Comparison of ENCODE assay signal across 9 cellular contexts in genomic region chr10:3780056-3780765, GRCh38. TPM values are rescaled to one million over a fixed set of nuclear protein-coding genes. Genes with fewer than 3 reads are reported as not detected.
A peak's percentile ranks its signal among the peaks of the same experiment; 100 is the strongest.
DNase-seq lines count a peak whose midpoint lies in the region; ATAC-seq, FAIRE-seq and TF ChIP-seq lines count a peak whose summit lies in the region.
"Had no signal": no experiment of that assay in that cellular context is flagged by ENCODE, and none has a peak within 500 bp of the region (broad histone marks: within the 10 kb centered on the region; RNA-seq: fewer than 3 reads in every experiment).

No MANE protein-coding gene starts in this region.

- TF ChIP-seq POLR2A in K562 (conservative IDR thresholded peaks at IDR 0.05) = peak; percentile 3; the same call in 1 of the 2 replicates
- TF ChIP-seq POLR2A in lower leg skin (IDR thresholded peaks at IDR 0.05) = no peak
- TF ChIP-seq POLR2A in tibial nerve (IDR thresholded peaks at IDR 0.05) = no peak

- H2AFZ ChIP-seq in K562 (ENCODE audit: low read depth, low read length) = no peak overlapping the region

- TF ChIP-seq CTCF in K562 (IDR thresholded peaks at IDR 0.05 in 2 of 3, conservative IDR thresholded peaks at IDR 0.05 in 1 of 3; ENCODE audit: insufficient read depth in 2 of 3, low read depth in 1 of 3, low read length in 3 of 3) (no peak), lower leg skin (IDR thresholded peaks at IDR 0.05) (no peak), tibial nerve (IDR thresholded peaks at IDR 0.05) (no peak)

- H3K27me3 ChIP-seq in K562 (ENCODE audit: control insufficient read depth in 2 of 2, insufficient read depth in 2 of 2, low read length in 2 of 2) (no peaks in the 10 kb centered on the region), tibial nerve (no peaks in the 10 kb centered on the region)

- no peak overlapping the region for H3K27ac ChIP-seq in K562 (ENCODE audit: extremely low read depth, low read depth, low read length)
- peak overlapping the region; percentile 98 to 100 (median 99) for H3K27ac ChIP-seq in tibial nerve

- H3K4me1 ChIP-seq in K562 (replicated peaks in 1 of 2; ENCODE audit: control insufficient read depth in 2 of 2, insufficient read depth in 2 of 2, low read length in 2 of 2) (peaks cover 22 to 25% of the 10 kb centered on the region in 2 experiments; a peak in 4 of 5 replicates), tibial nerve (peaks cover 0 to 64% (median 51%) of the 10 kb centered on the region in 4 donors)

- in situ Hi-C loops in K562 (cut with MboI) = no loop called here

- no peak for TF ChIP-seq RAD21 in K562 (CRISPR knock-in tag; conservative IDR thresholded peaks at IDR 0.05 in 1 of 2, IDR thresholded peaks at IDR 0.05 in 1 of 2)

- H4K20me1 ChIP-seq in K562 (replicated peaks; ENCODE audit: control insufficient read depth, insufficient read depth, low read length) = peaks cover 46% of the 10 kb centered on the region

- TF ChIP-seq EP300 in K562 (IDR thresholded peaks at IDR 0.05; ENCODE audit: low read length) = no peak
- peak in 1 of 2 donors; percentile 72 for TF ChIP-seq EP300 in tibial nerve (IDR thresholded peaks at IDR 0.05)

- H3K9me3 ChIP-seq in K562 (replicated peaks; ENCODE audit: control insufficient read depth, insufficient read depth, low read depth, low read length) (no peaks in the 10 kb centered on the region), tibial nerve (no peaks in the 10 kb centered on the region)

- peak overlapping the region in 1 of 2 experiments; percentile 4; a peak in 2 of 4 replicates for H3K9ac ChIP-seq in K562 (ENCODE audit: insufficient read depth in 1 of 2, low read depth in 2 of 2, low read length in 2 of 2)

- peaks cover 53% of the 10 kb centered on the region for H3K79me2 ChIP-seq in K562 (ENCODE audit: control insufficient read depth, insufficient read depth, low read length)

- 94% methylated on average over 17 of the region's 17 CpGs for WGBS in K562 (ENCODE audit: insufficient coverage, low coverage, missing lambda C conversion rate)
- WGBS in lower leg skin, 2 donors = 9 to 10% methylated on average over 16 to 17 of the region's 17 CpGs
- WGBS in tibial nerve, 2 donors = 9 to 12% methylated on average over 17 of the region's 17 CpGs

- H3K9me1 ChIP-seq in K562 (ENCODE audit: control insufficient read depth, insufficient read depth, low read length) = peaks cover 20% of the 10 kb centered on the region

- H3K4me3 ChIP-seq in K562 = no peak overlapping the region
- peak overlapping the region; percentile 89 for H3K4me3 ChIP-seq in lower leg skin (ENCODE audit: low read depth, poor library complexity, severe bottlenecking)
- H3K4me3 ChIP-seq in tibial nerve = peak overlapping the region; percentile 83 to 98 (median 88)

- H3K36me3 ChIP-seq in K562 (ENCODE audit: control insufficient read depth, insufficient read depth, low read length) (peaks cover 65% of the 10 kb centered on the region), tibial nerve (peaks cover 13 to 62% (median 30%) of the 10 kb centered on the region in 3 donors)

- intact Hi-C loops in K562 (cut with micrococcal nuclease) = loop anchor here (5.0 kb wide), 1 partner anchor 113 kb away; no protein-coding TSS in a partner anchor
- intact Hi-C loops in lower leg skin (cut with DNase I; ENCODE audit: low total_unique reads) = no loop called here

- no TSS peak for BruUV-seq in K562 (replicated peaks; lab: Mats Ljungman, UMichigan)

- POLR2A ChIA-PET in K562 (lab: Yijun Ruan, JAX) = interaction anchor here (0.6 to 1.0 kb wide), 2 partner anchors 35 to 344 kb away, joined by 3 read pairs; no protein-coding TSS in a partner anchor

- CTCF ChIA-PET in K562 (lab: Yijun Ruan, JAX; ENCODE audit: low intra/inter-chr PET ratio) = no interaction called here

- no peak overlapping the region; the same call in 1 of the 2 replicates for H3K4me2 ChIP-seq in K562 (ENCODE audit: insufficient read depth, low read length)

- ATAC-seq in K562 = no peak
- ATAC-seq in GM21360 (IDR thresholded peaks at IDR 0.05; ENCODE audit: unreplicated experiment) = no peak

- peak; percentile 42 for DNase-seq in activated T-cell treated with anti-CD3 and anti-CD28 coated beads, Interleukin-2, amount 50 U/mL, for 1 hour
- DNase-seq in activated T-cell treated with anti-CD3 and anti-CD28 coated beads, Interleukin-2, amount 50 U/mL, for 48 hours = no peak
- DNase-seq in K562 (ENCODE audit: extremely low read depth in 1 of 4, low spot score in 3 of 4) (no peak), lower leg skin (ENCODE audit: low spot score in 2 of 2) (peak; percentile 55 to 89), tibial nerve (ENCODE audit: low spot score in 2 of 2) (no peak), HuH-7.5 (ENCODE audit: low spot score) (no peak), NCI-H146 (lab: John Stamatoyannopoulos, UW) (no peak)
- DNase-seq: NCI-H748 treated with DMSO at 0.1 percent for 48 hours had no signal

- no peak for FAIRE-seq in K562 (lab: Jason Lieb, UNC)

TF ChIP-seq in K562, 482 proteins besides CTCF, POLR2A, EP300 and RAD21 (continues in another document):
- TF ChIP-seq CC2D1A (IDR thresholded peaks at IDR 0.05) (no peak), KDM5B (IDR thresholded peaks at IDR 0.05; ENCODE audit: insufficient replicate concordance, low read depth, low read length) (peak; percentile 35), BRF2 (IDR thresholded peaks at IDR 0.05; ENCODE audit: borderline replicate concordance, insufficient read depth, insufficient read length) (no peak), POU5F1 (IDR thresholded peaks at IDR 0.05; ENCODE audit: borderline replicate concordance, low read depth, low read length, partially characterized antibody) (no peak), SIX5 (IDR thresholded peaks at IDR 0.05; ENCODE audit: borderline replicate concordance in 1 of 2, insufficient read depth in 1 of 2, low read depth in 1 of 2, low read length in 2 of 2) (no peak), HNRNPL (IDR thresholded peaks at IDR 0.05; ENCODE audit: low read depth, low read length) (no peak), RBFOX2 (IDR thresholded peaks at IDR 0.05; ENCODE audit: low read depth, low read length) (peak; percentile 44; the same call in 1 of the 2 replicates), AFF4 (CRISPR knock-in tag; IDR thresholded peaks at IDR 0.05) (no peak)

RNA-seq across cellular contexts. Expression of gene KLF6, which starts 4.8 kb away (rescaled TPM):
- 54.5 and 86.4 TPM in 2 replicates for total RNA-seq in K562 (2011; cell fraction: chromatin; rRNA removed; ENCODE audit: low replicate concordance)
- total RNA-seq in K562 (2011; cell fraction: nucleolus; rRNA removed) = 136 and 139 TPM in 2 replicates
- total RNA-seq in K562 (2011; cell fraction: nucleoplasm; rRNA removed) = 92.4 and 113 TPM in 2 replicates
- total RNA-seq in K562 (2014; rRNA removed) (6.9 and 10.3 TPM in 2 replicates), K562 (2014; rRNA removed; fragmentation: Illumina TruSeq; extraction: Trizol) (7.4 and 8.0 TPM in 2 replicates), K562 (2015; rRNA removed; fragmentation: Illumina TruSeq; extraction: Trizol) (4.5 TPM in 2 replicates), K562 (2021) (23.9 and 25.2 TPM in 2 replicates), lower leg skin (100 to 1,000 TPM; 127 to 533 (median 179) TPM), tibial nerve (100 to 1,000 TPM; 156 to 226 (median 189) TPM)
- polyA plus RNA-seq in K562 (2011; rRNA removed) (11.7 and 19.1 TPM in 2 replicates), K562 (2014; fragmentation: Illumina TruSeq; extraction: Trizol) (11.1 and 12.6 TPM in 2 replicates), K562 (2014; fragmentation: Nextera tagmentation; extraction: Ambion mirVana) (1 to 10 TPM; 3.2 to 3.7 TPM), K562 (2014; rRNA removed) (8.6 and 10.2 TPM in 2 replicates)
- polyA plus RNA-seq in K562 (2011; cell fraction: cytosol; rRNA removed) = 6.6 and 12.0 TPM in 2 replicates
- polyA plus RNA-seq in K562 (2011; cell fraction: nucleus; rRNA removed) = 52.6 and 53.4 TPM in 2 replicates
- 14.7 and 29.2 TPM in 2 replicates for polyA plus RNA-seq in K562 (2012)
- polyA minus RNA-seq in K562 (2011; rRNA and poly(A)+ RNA removed) = 33.0 and 43.0 TPM in 2 replicates
- polyA minus RNA-seq in K562 (2011; cell fraction: cytosol; rRNA and poly(A)+ RNA removed) = 10.3 and 16.2 TPM in 2 replicates
- polyA minus RNA-seq in K562 (2011; cell fraction: nucleus; rRNA and poly(A)+ RNA removed) = 87.2 and 133 TPM in 2 replicates

Comparison
In these comparisons a context has a peak if more than half of its experiments do, and no peak if none do; other contexts are left out.
1. DNase-seq: peak in activated T-cell treated with anti-CD3 and anti-CD28 coated beads, Interleukin-2, amount 50 U/mL, for 1 hour (single experiment) and lower leg skin (2 of 2); none in activated T-cell treated with anti-CD3 and anti-CD28 coated beads, Interleukin-2, amount 50 U/mL, for 48 hours (0 of 2), K562 (0 of 4), tibial nerve (0 of 2), HuH-7.5 (single experiment) and NCI-H146 (single experiment).